Comparison of ENCODE assay signal across 12 cellular contexts in the genomic region with DNA sequence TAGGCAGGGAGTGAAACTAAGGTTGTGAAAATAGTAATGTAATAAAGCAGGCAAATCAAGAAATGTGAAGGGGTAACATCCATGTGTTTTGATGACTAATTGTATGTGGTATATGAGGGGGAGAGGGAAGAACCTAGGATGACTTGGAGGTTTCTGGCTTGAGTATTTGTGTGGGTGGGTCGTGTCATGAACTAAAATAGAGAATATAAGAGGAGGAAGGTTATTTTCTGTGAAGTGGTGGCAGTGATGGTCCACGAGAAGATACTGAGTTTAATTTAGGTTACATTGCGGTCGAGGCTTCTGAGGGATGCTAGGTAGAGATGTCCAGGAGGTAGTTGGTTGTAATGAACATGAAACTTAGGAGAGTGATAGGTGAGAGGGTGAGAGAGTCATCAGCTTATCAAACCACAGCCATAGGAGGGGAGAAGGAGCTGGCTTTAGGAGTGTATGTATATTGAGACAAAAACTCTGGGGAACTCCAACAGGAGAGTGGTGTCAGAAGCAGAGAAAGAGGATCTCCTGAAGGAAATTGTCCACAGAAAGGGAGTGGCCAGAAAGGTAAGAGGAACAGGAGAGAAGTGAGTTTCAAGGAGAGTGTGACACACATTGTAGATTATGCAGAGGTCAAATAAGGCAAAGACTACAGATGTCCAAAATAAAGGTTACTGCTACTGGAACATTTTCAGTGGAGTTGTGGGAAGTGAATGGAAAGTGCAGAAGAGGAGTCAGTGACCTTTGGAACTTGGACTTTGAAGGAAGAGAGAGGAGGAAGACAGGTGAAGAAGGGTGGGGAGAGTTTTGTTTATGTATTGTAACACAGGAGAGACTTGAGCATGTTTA.
DNase-seq lines count a peak whose midpoint lies in the region; ATAC-seq and TF ChIP-seq lines count a peak whose summit lies in the region.
"Had no signal": no experiment of that assay in that cellular context is flagged by ENCODE, and none has a peak within 500 bp of the region (broad histone marks: within the 10 kb centered on the region; RNA-seq: fewer than 3 reads in every experiment).

No MANE protein-coding gene starts in this region.

- no peaks in the 10 kb centered on the region for H3K9me3 Mint-ChIP-seq in activated T-helper 17 cell treated with anti-CD3 and anti-CD28 coated beads, Interleukin-2, amount 50 U/mL, for 72 hours
- no peaks in the 10 kb centered on the region for H3K9me3 Mint-ChIP-seq in stimulated activated memory B cell treated with anti-CD40 and anti-IgM and Interleukin-4, amounts not matched to agents 10 μg/mL and 1 μg/mL and 100 μg/mL, for 72 hours
- H3K9me3 Mint-ChIP-seq: immature natural killer cell had no signal

- TF ChIP-seq POLR2A in esophagus squamous epithelium (IDR thresholded peaks at IDR 0.05) = no peak

- H3K4me1 ChIP-seq in upper lobe of right lung = peaks cover 69% of the 10 kb centered on the region
- H3K4me1 ChIP-seq in esophagus squamous epithelium = peaks cover 20 to 75% (median 54%) of the 10 kb centered on the region in 3 donors

- no peak overlapping the region for H3K27ac ChIP-seq in upper lobe of right lung
- peak overlapping the region in 1 of 4 donors; percentile 16 for H3K27ac ChIP-seq in esophagus squamous epithelium

- no peak overlapping the region for H3K27ac Mint-ChIP-seq in activated T-helper 17 cell treated with anti-CD3 and anti-CD28 coated beads, Interleukin-2, amount 50 U/mL, for 72 hours
- no peak overlapping the region for H3K27ac Mint-ChIP-seq in stimulated activated memory B cell treated with anti-CD40 and anti-IgM and Interleukin-4, amounts not matched to agents 10 μg/mL and 1 μg/mL and 100 μg/mL, for 72 hours
- H3K27ac Mint-ChIP-seq: immature natural killer cell had no signal

- H3K36me3 ChIP-seq in upper lobe of right lung = no peaks in the 10 kb centered on the region
- no peaks in the 10 kb centered on the region for H3K36me3 ChIP-seq in esophagus squamous epithelium

- 59 to 67% methylated on average over 4 of the region's 4 CpGs for WGBS in esophagus squamous epithelium, 2 donors

- no peak overlapping the region for H3K4me3 Mint-ChIP-seq in activated T-helper 17 cell treated with anti-CD3 and anti-CD28 coated beads, Interleukin-2, amount 50 U/mL, for 72 hours
- H3K4me3 Mint-ChIP-seq in stimulated activated memory B cell treated with anti-CD40 and anti-IgM and Interleukin-4, amounts not matched to agents 10 μg/mL and 1 μg/mL and 100 μg/mL, for 72 hours = no peak overlapping the region
- H3K4me3 Mint-ChIP-seq: immature natural killer cell had no signal

- H3K4me3 ChIP-seq in upper lobe of right lung (no peak overlapping the region), esophagus squamous epithelium (no peak overlapping the region)

- no peaks in the 10 kb centered on the region for H3K27me3 ChIP-seq in upper lobe of right lung
- no peaks in the 10 kb centered on the region for H3K27me3 ChIP-seq in esophagus squamous epithelium

- ATAC-seq in activated T-helper 17 cell treated with anti-CD3 and anti-CD28 coated beads, Interleukin-2, amount 50 U/mL, for 72 hours (replicated peaks) = peak; percentile 84
- ATAC-seq in left colon = peak; percentile 78
- peak; percentile 49 for ATAC-seq in upper lobe of right lung
- no peak for ATAC-seq in stimulated activated memory B cell treated with anti-CD40 and anti-IgM and Interleukin-4, amounts not matched to agents 10 μg/mL and 1 μg/mL and 100 μg/mL, for 72 hours

- peaks cover 6% of the 10 kb centered on the region for H3K4me1 Mint-ChIP-seq in activated T-helper 17 cell treated with anti-CD3 and anti-CD28 coated beads, Interleukin-2, amount 50 U/mL, for 72 hours
- H3K4me1 Mint-ChIP-seq in stimulated activated memory B cell treated with anti-CD40 and anti-IgM and Interleukin-4, amounts not matched to agents 10 μg/mL and 1 μg/mL and 100 μg/mL, for 72 hours = no peaks in the 10 kb centered on the region
- H3K4me1 Mint-ChIP-seq: immature natural killer cell had no signal

- H3K27me3 Mint-ChIP-seq in activated T-helper 17 cell treated with anti-CD3 and anti-CD28 coated beads, Interleukin-2, amount 50 U/mL, for 72 hours = no peaks in the 10 kb centered on the region
- no peaks in the 10 kb centered on the region for H3K27me3 Mint-ChIP-seq in stimulated activated memory B cell treated with anti-CD40 and anti-IgM and Interleukin-4, amounts not matched to agents 10 μg/mL and 1 μg/mL and 100 μg/mL, for 72 hours

- intact Hi-C loops in left colon (cut with DNase I, micrococcal nuclease) = no loop called here
- intact Hi-C loops in upper lobe of right lung (cut with DNase I) = no loop called here
- intact Hi-C loops in esophagus squamous epithelium (cut with DNase I) = no loop called here

- no peaks in the 10 kb centered on the region for H3K9me3 ChIP-seq in upper lobe of right lung
- H3K9me3 ChIP-seq in esophagus squamous epithelium = no peaks in the 10 kb centered on the region

- TF ChIP-seq CTCF in upper lobe of right lung (IDR thresholded peaks at IDR 0.05) (no peak), GM20000 (IDR thresholded peaks at IDR 0.05; ENCODE audit: extremely low read depth, missing control alignments) (no peak), esophagus squamous epithelium (IDR thresholded peaks at IDR 0.05) (no peak)

- DNase-seq in stimulated activated CD4-positive, alpha-beta T cell treated with anti-CD3 and anti-CD28 coated beads, Interleukin-1b, Interleukin-23, amount 100 ng/mL, for 48 hours = peak; percentile 5
- DNase-seq in stimulated activated CD4-positive, alpha-beta T cell treated with anti-CD3 and anti-CD28 coated beads, Interleukin-4, amount 100 ng/mL, for 1 hour = no peak
- no peak for DNase-seq in left colon
- DNase-seq in upper lobe of right lung = no peak
- no peak for DNase-seq in GM20000 (ENCODE audit: low spot score)
- no peak for DNase-seq in esophagus squamous epithelium (lab: John Stamatoyannopoulos, UW)
- DNase-seq: amniotic stem cell, COR-L47, immature natural killer cell, NCI-H187 treated with DMSO at 0.1 percent for 48 hours had no signal

- no peaks in the 10 kb centered on the region for H3K36me3 Mint-ChIP-seq in activated T-helper 17 cell treated with anti-CD3 and anti-CD28 coated beads, Interleukin-2, amount 50 U/mL, for 72 hours (ENCODE audit: low read depth)
- peaks cover 9% of the 10 kb centered on the region for H3K36me3 Mint-ChIP-seq in stimulated activated memory B cell treated with anti-CD40 and anti-IgM and Interleukin-4, amounts not matched to agents 10 μg/mL and 1 μg/mL and 100 μg/mL, for 72 hours
